Comparison of ENCODE assay signal across 9 cellular contexts in genomic region chr3:24963762-24964625, GRCh38.
A peak's percentile ranks its signal among the peaks of the same experiment; 100 is the strongest.
DNase-seq lines count a peak whose midpoint lies in the region; ATAC-seq and TF ChIP-seq lines count a peak whose summit lies in the region.
"Had no signal": no experiment of that assay in that cellular context is flagged by ENCODE, and none has a peak within 500 bp of the region (broad histone marks: within the 10 kb centered on the region; RNA-seq: fewer than 3 reads in every experiment).

No MANE protein-coding gene starts in this region.

- no peaks in the 10 kb centered on the region for H3K4me1 ChIP-seq in hepatocyte (ENCODE audit: insufficient read depth)

- no peaks in the 10 kb centered on the region for H3K36me3 ChIP-seq in hepatocyte (replicated peaks; ENCODE audit: insufficient read depth, low read depth)

- no peaks in the 10 kb centered on the region for H3K4me1 Mint-ChIP-seq in activated naive CD8-positive, alpha-beta T cell treated with anti-CD3 and anti-CD28 coated beads, Interleukin-2, amount 50 U/mL, for 24 hours

- H4K20me1 ChIP-seq in hepatocyte (ENCODE audit: insufficient read depth, poor library complexity, severe bottlenecking) = no peaks in the 10 kb centered on the region

- H3K27me3 ChIP-seq in hepatocyte = no peaks in the 10 kb centered on the region

- 53% methylated on average over 2 of the region's 2 CpGs for WGBS in hepatocyte (ENCODE audit: low lambda C conversion rate, missing lambda C conversion rate)

- DNase-seq in AG04449 (ENCODE audit: low read depth, low spot score) = no peak
- DNase-seq in RWPE1 (ENCODE audit: low spot score) = no peak
- peak; percentile 63 for DNase-seq in hepatocyte (ENCODE audit: low spot score)
- DNase-seq in NCI-H1048 (lab: John Stamatoyannopoulos, UW) = no peak
- no peak for DNase-seq in activated naive CD8-positive, alpha-beta T cell treated with anti-CD3 and anti-CD28 coated beads, Interleukin-2, amount 50 U/mL, for 24 hours

- H3K27me3 Mint-ChIP-seq in activated naive CD8-positive, alpha-beta T cell treated with anti-CD3 and anti-CD28 coated beads, Interleukin-2, amount 50 U/mL, for 24 hours = no peaks in the 10 kb centered on the region
- H3K27me3 Mint-ChIP-seq: dendritic cell treated with granulocyte-macrophage colony-stimulating factor and Interleukin-4, amounts not matched to agents 40 ng/mL and 50 ng/mL, for 4 days had no signal

- no peak overlapping the region for H3K4me3 Mint-ChIP-seq in activated naive CD8-positive, alpha-beta T cell treated with anti-CD3 and anti-CD28 coated beads, Interleukin-2, amount 50 U/mL, for 24 hours
- H3K4me3 Mint-ChIP-seq: dendritic cell treated with granulocyte-macrophage colony-stimulating factor and Interleukin-4, amounts not matched to agents 40 ng/mL and 50 ng/mL, for 4 days had no signal

- POLR2A ChIA-PET in AG04449 (lab: Yijun Ruan, JAX) (no interaction called here), RWPE1 (lab: Yijun Ruan, JAX; ENCODE audit: low non-redundant PET) (no interaction called here)

- H2AFZ ChIP-seq in hepatocyte = no peak overlapping the region

- ATAC-seq in GM18867 (IDR thresholded peaks at IDR 0.05; ENCODE audit: unreplicated experiment) = peak; percentile 55
- ATAC-seq in HG02973 (IDR thresholded peaks at IDR 0.05; ENCODE audit: unreplicated experiment) = no peak
- ATAC-seq in GM18858 (IDR thresholded peaks at IDR 0.05; ENCODE audit: unreplicated experiment) = no peak
- ATAC-seq in activated naive CD8-positive, alpha-beta T cell treated with anti-CD3 and anti-CD28 coated beads, Interleukin-2, amount 50 U/mL, for 24 hours = no peak

- H3K4me2 ChIP-seq in hepatocyte = no peak overlapping the region

- no peaks in the 10 kb centered on the region for H3K79me2 ChIP-seq in hepatocyte

- H3K4me3 ChIP-seq in AG04449 (ENCODE audit: low read depth, low read length) (no peak overlapping the region), hepatocyte (no peak overlapping the region)

- CTCF ChIA-PET in AG04449 (lab: Yijun Ruan, JAX) (interaction anchor here (0.7 to 2.9 kb wide), 10 partner anchors 11 to 633 kb away, joined by 3 to 46 read pairs (median 4); no protein-coding TSS in a partner anchor), RWPE1 (lab: Yijun Ruan, JAX) (interaction anchor here (0.7 kb wide), 1 partner anchor 581 kb away, joined by 3 read pairs; no protein-coding TSS in a partner anchor)

- no peak overlapping the region for H3K27ac ChIP-seq in RWPE1
- no peak overlapping the region for H3K27ac ChIP-seq in hepatocyte

- H3K9me3 Mint-ChIP-seq in activated naive CD8-positive, alpha-beta T cell treated with anti-CD3 and anti-CD28 coated beads, Interleukin-2, amount 50 U/mL, for 24 hours = no peaks in the 10 kb centered on the region
- H3K9me3 Mint-ChIP-seq: dendritic cell treated with granulocyte-macrophage colony-stimulating factor and Interleukin-4, amounts not matched to agents 40 ng/mL and 50 ng/mL, for 4 days had no signal

- H3K27ac Mint-ChIP-seq in activated naive CD8-positive, alpha-beta T cell treated with anti-CD3 and anti-CD28 coated beads, Interleukin-2, amount 50 U/mL, for 24 hours = no peak overlapping the region
- H3K27ac Mint-ChIP-seq: dendritic cell treated with granulocyte-macrophage colony-stimulating factor and Interleukin-4, amounts not matched to agents 40 ng/mL and 50 ng/mL, for 4 days had no signal

- no peaks in the 10 kb centered on the region for H3K36me3 Mint-ChIP-seq in activated naive CD8-positive, alpha-beta T cell treated with anti-CD3 and anti-CD28 coated beads, Interleukin-2, amount 50 U/mL, for 24 hours (ENCODE audit: low read depth)

- H3K9me2 ChIP-seq in hepatocyte (replicated peaks; ENCODE audit: insufficient read depth) = no peaks in the 10 kb centered on the region

- no peaks in the 10 kb centered on the region for H3K9me3 ChIP-seq in hepatocyte (ENCODE audit: low read depth)

- TF ChIP-seq CTCF in AG04449 (IDR thresholded peaks at IDR 0.05; ENCODE audit: insufficient read depth, low read length, missing control alignments) (peak; percentile 49), RWPE1 (conservative IDR thresholded peaks at IDR 0.05; ENCODE audit: low read depth) (peak; percentile 44), hepatocyte (IDR thresholded peaks at IDR 0.05; ENCODE audit: poor library complexity) (peak; percentile 70)
